13 cellular contexts compared by ENCODE assay signal in the genomic region with DNA sequence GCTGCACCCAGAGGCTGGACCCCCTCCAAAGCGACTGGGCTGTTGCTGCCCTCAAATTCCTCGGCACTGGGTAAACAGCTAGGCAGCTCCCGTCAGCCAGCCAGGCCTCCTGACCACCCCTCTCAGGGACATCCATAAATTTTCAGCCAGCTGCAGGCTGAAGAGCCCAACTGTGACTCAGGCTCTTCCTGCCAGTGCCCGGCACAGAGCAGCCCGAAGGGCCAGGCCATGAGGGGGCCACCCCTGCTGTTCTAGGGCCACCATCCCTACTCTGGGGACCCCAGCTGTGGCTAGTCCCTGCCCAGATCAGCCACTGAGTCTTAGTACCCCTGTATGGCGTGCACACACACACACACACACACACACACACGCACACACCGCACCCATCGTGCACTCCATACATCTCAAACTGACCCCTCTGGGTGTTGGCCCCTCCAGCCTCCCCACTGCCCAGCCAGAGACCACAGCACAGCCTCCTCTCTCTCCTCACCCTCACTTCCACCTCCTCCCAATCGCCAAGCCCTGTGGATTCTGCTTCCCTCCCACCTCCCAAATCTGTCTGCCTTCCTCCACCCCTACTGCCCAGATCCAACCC. TPM values are rescaled to one million over a fixed set of nuclear protein-coding genes. Genes with fewer than 3 reads are reported as not detected.
DNase-seq lines count a peak whose midpoint lies in the region; ATAC-seq, FAIRE-seq and TF ChIP-seq lines count a peak whose summit lies in the region.
"Had no signal": no experiment of that assay in that cellular context is flagged by ENCODE, and none has a peak within 500 bp of the region (broad histone marks: within the 10 kb centered on the region; RNA-seq: fewer than 3 reads in every experiment).

No MANE protein-coding gene starts in this region.

- ATAC-seq in heart left ventricle (peak; percentile 29 to 65 (median 44)), K562 (no peak), aorta (ENCODE audit: low FRiP score) (peak; percentile 72)
- ATAC-seq in naive thymus-derived CD4-positive, alpha-beta T cell, result no peak
- ATAC-seq: natural killer cell had no signal

- no peak for TF ChIP-seq EP300 in K562 (IDR thresholded peaks at IDR 0.05; ENCODE audit: low read length)

- in situ Hi-C loops in K562 (cut with MboI), result no loop called here

- H3K9me3 Mint-ChIP-seq in naive thymus-derived CD4-positive, alpha-beta T cell, result no peaks in the 10 kb centered on the region
- no peaks in the 10 kb centered on the region for H3K9me3 Mint-ChIP-seq in endothelial cell (ENCODE audit: unreplicated experiment)
- peaks cover 0 to 3% (median 0%) of the 10 kb centered on the region in 7 donors for H3K9me3 Mint-ChIP-seq in CD14-positive monocyte
- H3K9me3 Mint-ChIP-seq: natural killer cell had no signal

- no peak overlapping the region for H3K4me2 ChIP-seq in K562 (ENCODE audit: insufficient read depth, low read length)

- H3K9me3 ChIP-seq in heart left ventricle (no peaks in the 10 kb centered on the region), left ventricle myocardium inferior (replicated peaks) (no peaks in the 10 kb centered on the region), K562 (replicated peaks; ENCODE audit: control insufficient read depth, insufficient read depth, low read depth, low read length) (no peaks in the 10 kb centered on the region), aorta (ENCODE audit: control insufficient read depth, low read length) (no peaks in the 10 kb centered on the region)
- H3K9me3 ChIP-seq in naive thymus-derived CD4-positive, alpha-beta T cell (ENCODE audit: control insufficient read depth in 2 of 3, low read length in 3 of 3), result no peaks in the 10 kb centered on the region
- H3K9me3 ChIP-seq: esophagus squamous epithelium had no signal

- intact Hi-C loops in heart left ventricle (cut with DNase I), result no loop called here
- intact Hi-C loops in left ventricle myocardium inferior (cut with micrococcal nuclease), result no loop called here
- intact Hi-C loops in K562 (cut with micrococcal nuclease), result no loop called here
- intact Hi-C loops in naive thymus-derived CD4-positive, alpha-beta T cell (cut with micrococcal nuclease), result no loop called here
- intact Hi-C loops in aorta (cut with DNase I), result no loop called here
- intact Hi-C loops in CD14-positive monocyte (cut with micrococcal nuclease), result no loop called here

- no peaks in the 10 kb centered on the region for H4K20me1 ChIP-seq in K562 (replicated peaks; ENCODE audit: control insufficient read depth, insufficient read depth, low read length)

- peak overlapping the region; percentile 63 for H2AFZ ChIP-seq in K562 (ENCODE audit: low read depth, low read length)

- no peak for TF ChIP-seq POLR2A in heart left ventricle (IDR thresholded peaks at IDR 0.05)
- no peak for TF ChIP-seq POLR2A in K562 (conservative IDR thresholded peaks at IDR 0.05)

- POLR2A ChIA-PET in K562 (lab: Yijun Ruan, JAX), result interaction anchor here (3.6 to 4.1 kb wide), 2 partner anchors 8 to 15 kb away, joined by 13 to 23 read pairs; no protein-coding TSS in a partner anchor
- POLR2A ChIA-PET in naive thymus-derived CD4-positive, alpha-beta T cell (lab: Charles Lee), result interaction anchor here (31.3 kb wide), 1 partner anchor 26 kb away, joined by 1281 read pairs; a partner anchor contains a TSS

- H3K36me3 ChIP-seq in heart left ventricle, result no peaks in the 10 kb centered on the region
- H3K36me3 ChIP-seq in left ventricle myocardium inferior, result no peaks in the 10 kb centered on the region
- no peaks in the 10 kb centered on the region for H3K36me3 ChIP-seq in K562 (ENCODE audit: control insufficient read depth, insufficient read depth, low read length)
- no peaks in the 10 kb centered on the region for H3K36me3 ChIP-seq in naive thymus-derived CD4-positive, alpha-beta T cell (ENCODE audit: control insufficient read depth in 2 of 3, insufficient read depth in 3 of 3, low read length in 3 of 3)
- H3K36me3 ChIP-seq in aorta (ENCODE audit: control insufficient read depth in 1 of 2, insufficient read depth in 2 of 2, low read length in 1 of 2), result no peaks in the 10 kb centered on the region
- H3K36me3 ChIP-seq: esophagus squamous epithelium had no signal

- WGBS in heart left ventricle, 4 donors, result 79 to 86% (median 83%) methylated on average over 9 to 10 of the region's 10 CpGs
- WGBS in K562 (ENCODE audit: insufficient coverage, low coverage, missing lambda C conversion rate), result 75% methylated on average over 10 of the region's 10 CpGs
- WGBS in aorta, 2 donors, result 43 to 48% methylated on average over 10 of the region's 10 CpGs

- no peaks in the 10 kb centered on the region for H3K36me3 Mint-ChIP-seq in naive thymus-derived CD4-positive, alpha-beta T cell
- no peaks in the 10 kb centered on the region for H3K36me3 Mint-ChIP-seq in endothelial cell (ENCODE audit: low read depth, unreplicated experiment)
- no peaks in the 10 kb centered on the region for H3K36me3 Mint-ChIP-seq in CD14-positive monocyte
- H3K36me3 Mint-ChIP-seq: natural killer cell had no signal

- peak overlapping the region; percentile 7 to 79; a peak in 2 of 4 replicates for H3K9ac ChIP-seq in K562 (ENCODE audit: insufficient read depth in 1 of 2, low read depth in 2 of 2, low read length in 2 of 2)

- no peak overlapping the region for H3K4me3 ChIP-seq in heart left ventricle
- no peak overlapping the region for H3K4me3 ChIP-seq in left ventricle myocardium inferior
- no peak overlapping the region for H3K4me3 ChIP-seq in K562
- no peak overlapping the region for H3K4me3 ChIP-seq in naive thymus-derived CD4-positive, alpha-beta T cell (ENCODE audit: low read length)
- no peak overlapping the region for H3K4me3 ChIP-seq in aorta (ENCODE audit: low read length in 2 of 2)
- H3K4me3 ChIP-seq: esophagus squamous epithelium had no signal

- no peak for TF ChIP-seq CTCF in heart left ventricle (IDR thresholded peaks at IDR 0.05)
- no peak for TF ChIP-seq CTCF in left ventricle myocardium inferior (IDR thresholded peaks at IDR 0.05; ENCODE audit: borderline replicate concordance)
- TF ChIP-seq CTCF in K562 (IDR thresholded peaks at IDR 0.05 in 2 of 3, conservative IDR thresholded peaks at IDR 0.05 in 1 of 3; ENCODE audit: insufficient read depth in 2 of 3, low read depth in 1 of 3, low read length in 3 of 3), result no peak
- TF ChIP-seq CTCF in endothelial cell (IDR thresholded peaks at IDR 0.05; ENCODE audit: unreplicated experiment), result no peak
- TF ChIP-seq CTCF in CD14-positive monocyte (IDR thresholded peaks at IDR 0.05), result no peak

- H3K27ac ChIP-seq in heart left ventricle (peak overlapping the region in 1 of 12 donors; percentile 53), left ventricle myocardium inferior (replicated peaks) (no peak overlapping the region), K562 (ENCODE audit: extremely low read depth, low read depth, low read length) (peak overlapping the region; percentile 78; the same call in 2 of the 3 replicates), aorta (ENCODE audit: low read depth in 1 of 2, low read length in 2 of 2) (peak overlapping the region in 1 of 2 donors; percentile 18)
- H3K27ac ChIP-seq in naive thymus-derived CD4-positive, alpha-beta T cell (ENCODE audit: low read depth, low read length), result no peak overlapping the region
- H3K27ac ChIP-seq: esophagus squamous epithelium had no signal

- CTCF ChIA-PET in K562 (lab: Yijun Ruan, JAX; ENCODE audit: low intra/inter-chr PET ratio), result interaction anchor here (0.8 kb wide), 1 partner anchor 16 kb away, joined by 3 read pairs; no protein-coding TSS in a partner anchor
- CTCF ChIA-PET in naive thymus-derived CD4-positive, alpha-beta T cell (lab: Charles Lee), result interaction anchor here (1.0 to 11.9 kb wide), 3 partner anchors 11 to 17 kb away, joined by 3 to 133 read pairs (median 5); no protein-coding TSS in a partner anchor

- peaks cover 0 to 44% (median 5%) of the 10 kb centered on the region in 12 donors for H3K4me1 ChIP-seq in heart left ventricle
- peaks cover 20% of the 10 kb centered on the region for H3K4me1 ChIP-seq in left ventricle myocardium inferior
- peaks cover 67 to 88% of the 10 kb centered on the region in 2 experiments for H3K4me1 ChIP-seq in K562 (replicated peaks in 1 of 2; ENCODE audit: control insufficient read depth in 2 of 2, insufficient read depth in 2 of 2, low read length in 2 of 2)
- peaks cover 18 to 60% of the 10 kb centered on the region in 2 donors for H3K4me1 ChIP-seq in naive thymus-derived CD4-positive, alpha-beta T cell (ENCODE audit: control insufficient read depth in 2 of 2, insufficient read depth in 2 of 2, low read length in 2 of 2)
- no peaks in the 10 kb centered on the region for H3K4me1 ChIP-seq in aorta (ENCODE audit: control insufficient read depth in 1 of 2, insufficient read depth in 2 of 2, low read length in 2 of 2)

- no peaks in the 10 kb centered on the region for H3K27me3 ChIP-seq in heart left ventricle
- H3K27me3 ChIP-seq in left ventricle myocardium inferior (ENCODE audit: low read depth), result no peaks in the 10 kb centered on the region
- no peaks in the 10 kb centered on the region; a peak in 1 of 5 replicates for H3K27me3 ChIP-seq in K562 (ENCODE audit: control insufficient read depth in 2 of 2, insufficient read depth in 2 of 2, low read length in 2 of 2)
- no peaks in the 10 kb centered on the region for H3K27me3 ChIP-seq in naive thymus-derived CD4-positive, alpha-beta T cell (ENCODE audit: control insufficient read depth in 2 of 2, insufficient read depth in 2 of 2, low read length in 2 of 2)
- H3K27me3 ChIP-seq in aorta (ENCODE audit: control insufficient read depth in 1 of 2, insufficient read depth in 2 of 2, low read length in 1 of 2), result no peaks in the 10 kb centered on the region
- H3K27me3 ChIP-seq: esophagus squamous epithelium had no signal

- peaks cover 3% of the 10 kb centered on the region; the same call in 1 of the 3 replicates for H3K79me2 ChIP-seq in K562 (ENCODE audit: control insufficient read depth, insufficient read depth, low read length)

- no peak for DNase-seq in heart left ventricle
- DNase-seq in left ventricle myocardium inferior, result no peak
- no peak for DNase-seq in K562 (ENCODE audit: extremely low read depth in 1 of 4, low spot score in 3 of 4)
- DNase-seq in naive thymus-derived CD4-positive, alpha-beta T cell, result no peak
- peak; percentile 80 to 86 for DNase-seq in aorta
- no peak for DNase-seq in endothelial cell (ENCODE audit: low spot score)
- DNase-seq in CD14-positive monocyte (ENCODE audit: low spot score), result no peak
- no peak for DNase-seq in NCI-H2081 treated with DMSO at 0.1 percent for 48 hours (lab: John Stamatoyannopoulos, UW)
- DNase-seq: activated T-cell treated with anti-CD3 and anti-CD28 coated beads, Interleukin-2, amount 50 U/mL, for 48 hours; AML-193; esophagus squamous epithelium; natural killer cell; NCI-H1436 treated with DMSO at 0.1 percent for 48 hours had no signal

- H3K4me3 Mint-ChIP-seq in naive thymus-derived CD4-positive, alpha-beta T cell, result no peak overlapping the region
- H3K4me3 Mint-ChIP-seq in endothelial cell (ENCODE audit: unreplicated experiment), result no peak overlapping the region
- no peak overlapping the region for H3K4me3 Mint-ChIP-seq in CD14-positive monocyte
- H3K4me3 Mint-ChIP-seq: natural killer cell had no signal

- H3K4me1 Mint-ChIP-seq in naive thymus-derived CD4-positive, alpha-beta T cell, result peaks cover 37 to 80% (median 64%) of the 10 kb centered on the region in 7 donors
- H3K4me1 Mint-ChIP-seq in endothelial cell (ENCODE audit: unreplicated experiment) (peaks cover 12% of the 10 kb centered on the region), CD14-positive monocyte (peaks cover 51% of the 10 kb centered on the region)

- H3K27me3 Mint-ChIP-seq in naive thymus-derived CD4-positive, alpha-beta T cell, result no peaks in the 10 kb centered on the region
- peaks cover 8% of the 10 kb centered on the region for H3K27me3 Mint-ChIP-seq in endothelial cell (ENCODE audit: unreplicated experiment)
- H3K27me3 Mint-ChIP-seq in CD14-positive monocyte (ENCODE audit: low read depth in 3 of 3), result peaks cover 0 to 6% (median 2%) of the 10 kb centered on the region in 3 donors

- H3K9me1 ChIP-seq in K562 (ENCODE audit: control insufficient read depth, insufficient read depth, low read length), result no peaks in the 10 kb centered on the region

- no TSS peak for BruUV-seq in K562 (replicated peaks; lab: Mats Ljungman, UMichigan)

- FAIRE-seq in K562 (lab: Jason Lieb, UNC), result no peak

- TF ChIP-seq RAD21 in K562 (CRISPR knock-in tag; conservative IDR thresholded peaks at IDR 0.05 in 1 of 2, IDR thresholded peaks at IDR 0.05 in 1 of 2), result no peak

- H3K27ac Mint-ChIP-seq in naive thymus-derived CD4-positive, alpha-beta T cell, result peak overlapping the region in 8 of 9 donors; percentile 16 to 98 (median 72)
- H3K27ac Mint-ChIP-seq in endothelial cell (ENCODE audit: unreplicated experiment) (no peak overlapping the region), CD14-positive monocyte (peak overlapping the region in 3 of 7 donors; percentile 30 to 45 (median 33))
- H3K27ac Mint-ChIP-seq: natural killer cell had no signal

RNA-seq across cellular contexts. Expression of a gene that starts 6.2 kb away (rescaled TPM):
- total RNA-seq in heart left ventricle (100 to 1,000 TPM in 1 of 9 donors, 10 to 100 TPM in 7, 1 to 10 TPM in 1; 9.4 to 260 (median 14.3) TPM), left ventricle myocardium inferior (18.8 TPM), K562 (2014; rRNA removed) (10.7 and 12.3 TPM in 2 replicates), K562 (2014; rRNA removed; fragmentation: Illumina TruSeq; extraction: Trizol) (11.7 and 13.2 TPM in 2 replicates), K562 (2015; rRNA removed; fragmentation: Illumina TruSeq; extraction: Trizol) (44.3 and 44.7 TPM in 2 replicates), K562 (2021) (30.3 and 33.8 TPM in 2 replicates), aorta (100 to 1,000 TPM; 114 to 116 TPM), endothelial cell (ENCODE audit: unreplicated experiment) (80.5 TPM)
- polyA plus RNA-seq in heart left ventricle (10 to 100 TPM in 1 of 2 donors, 1 to 10 TPM in 1; 6.9 to 28.7 TPM), K562 (2011; rRNA removed) (42.5 and 418 TPM in 2 replicates), K562 (2014; fragmentation: Illumina TruSeq; extraction: Trizol) (44.5 and 47.3 TPM in 2 replicates), K562 (2014; fragmentation: Nextera tagmentation; extraction: Ambion mirVana) (1 to 10 TPM; 2.4 to 4.8 TPM), K562 (2014; rRNA removed) (20.3 and 22.2 TPM in 2 replicates), aorta (100 to 1,000 TPM in 1 of 2 donors, 10 to 100 TPM in 1; 18.0 to 122 TPM), CD14-positive monocyte (1,000 to 10,000 TPM; 1,019 to 1,153 TPM)
- 11.2 and 16.2 TPM in 2 replicates for total RNA-seq in K562 (2011; cell fraction: chromatin; rRNA removed; ENCODE audit: low replicate concordance)
- 19.8 and 22.9 TPM in 2 replicates for total RNA-seq in K562 (2011; cell fraction: nucleolus; rRNA removed)
- 20.3 and 27.1 TPM in 2 replicates for total RNA-seq in K562 (2011; cell fraction: nucleoplasm; rRNA removed)
- polyA plus RNA-seq in K562 (2011; cell fraction: cytosol; rRNA removed), result 103 and 599 TPM in 2 replicates
- 41.2 and 275 TPM in 2 replicates for polyA plus RNA-seq in K562 (2011; cell fraction: nucleus; rRNA removed)
- polyA plus RNA-seq in K562 (2012), result 63.5 and 133 TPM in 2 replicates
- polyA minus RNA-seq in K562 (2011; rRNA and poly(A)+ RNA removed), result 72.1 and 524 TPM in 2 replicates
- polyA minus RNA-seq in K562 (2011; cell fraction: cytosol; rRNA and poly(A)+ RNA removed), result 41.0 and 310 TPM in 2 replicates
- polyA minus RNA-seq in K562 (2011; cell fraction: nucleus; rRNA and poly(A)+ RNA removed), result 7.7 and 80.9 TPM in 2 replicates
- total RNA-seq in naive thymus-derived CD4-positive, alpha-beta T cell, result 100 to 1,000 TPM; 464 to 783 (median 647) TPM
- 100 to 1,000 TPM; 551 to 556 TPM for polyA plus RNA-seq in naive thymus-derived CD4-positive, alpha-beta T cell

RNA-seq across cellular contexts. Expression of a gene that starts 40.4 kb away (rescaled TPM):
- total RNA-seq in heart left ventricle (under 1 TPM in 1 of 9 donors, not detected in 8; 0.67 TPM), left ventricle myocardium inferior (not detected), K562 (2014; rRNA removed) (1.8 and 1.9 TPM in 2 replicates), K562 (2014; rRNA removed; fragmentation: Illumina TruSeq; extraction: Trizol) (0.45 and 0.51 TPM in 2 replicates), K562 (2015; rRNA removed; fragmentation: Illumina TruSeq; extraction: Trizol) (0.79 and 1.2 TPM in 2 replicates), K562 (2021) (1.8 and 2.3 TPM in 2 replicates), aorta (under 1 TPM in 1 of 2 donors, not detected in 1; 0.42 TPM), endothelial cell (ENCODE audit: unreplicated experiment) (1.7 TPM)
- polyA plus RNA-seq in heart left ventricle (not detected), K562 (2011; rRNA removed) (0.89 and 1.5 TPM in 2 replicates), K562 (2014; fragmentation: Illumina TruSeq; extraction: Trizol) (1.1 and 1.6 TPM in 2 replicates), K562 (2014; fragmentation: Nextera tagmentation; extraction: Ambion mirVana) (under 1 TPM; 0.10 to 0.18 TPM), K562 (2014; rRNA removed) (1.6 and 3.6 TPM in 2 replicates), aorta (not detected), CD14-positive monocyte (not detected)
- total RNA-seq in K562 (2011; cell fraction: chromatin; rRNA removed; ENCODE audit: low replicate concordance), result 2.0 and 5.9 TPM in 2 replicates
- 4.5 and 5.4 TPM in 2 replicates for total RNA-seq in K562 (2011; cell fraction: nucleolus; rRNA removed)
- total RNA-seq in K562 (2011; cell fraction: nucleoplasm; rRNA removed), result 2.7 and 4.0 TPM in 2 replicates
- polyA plus RNA-seq in K562 (2011; cell fraction: cytosol; rRNA removed), result 0.78 and 2.4 TPM in 2 replicates
- 3.5 and 9.8 TPM in 2 replicates for polyA plus RNA-seq in K562 (2011; cell fraction: nucleus; rRNA removed)
- 1.9 and 2.4 TPM in 2 replicates for polyA plus RNA-seq in K562 (2012)
- 0.48 and 0.88 TPM in 2 replicates for polyA minus RNA-seq in K562 (2011; rRNA and poly(A)+ RNA removed)
- 1.4 and 1.6 TPM in 2 replicates for polyA minus RNA-seq in K562 (2011; cell fraction: cytosol; rRNA and poly(A)+ RNA removed)
- polyA minus RNA-seq in K562 (2011; cell fraction: nucleus; rRNA and poly(A)+ RNA removed), result 1.4 and 3.4 TPM in 2 replicates
- 1 to 10 TPM in 2 of 5 experiments, under 1 TPM in 3; 0.08 to 3.6 (median 0.22) TPM for total RNA-seq in naive thymus-derived CD4-positive, alpha-beta T cell
- not detected for polyA plus RNA-seq in naive thymus-derived CD4-positive, alpha-beta T cell
- total RNA-seq: esophagus squamous epithelium had no signal

Comparison
In these comparisons a context has a peak if more than half of its experiments do, and no peak if none do; other contexts are left out.
1. ATAC-seq: peak in heart left ventricle (4 of 4) and aorta (single experiment); none in K562 (single experiment) and naive thymus-derived CD4-positive, alpha-beta T cell (single experiment).
2. DNase-seq: peak in aorta (2 of 2); none in heart left ventricle (0 of 5), left ventricle myocardium inferior (single experiment), K562 (0 of 4), naive thymus-derived CD4-positive, alpha-beta T cell (0 of 9), endothelial cell (single experiment), CD14-positive monocyte (single experiment) and NCI-H2081 treated with DMSO at 0.1 percent for 48 hours (single experiment).